In genomic region chr4:125428832-125429231, GRCh38 we compare ENCODE assay signal across 28 cellular contexts.
"Had no signal": no experiment of that assay in that cellular context is flagged by ENCODE, and none has a peak within 500 bp of the region (broad histone marks: within the 10 kb centered on the region; RNA-seq: fewer than 3 reads in every experiment).

No MANE protein-coding gene starts in this region.

- H3K4me1 ChIP-seq: parathyroid adenoma, psoas muscle, right lobe of liver, sigmoid colon, stomach, thyroid gland, tibial nerve, upper lobe of left lung, vagina had no signal

- H3K4me3 ChIP-seq: ovary, psoas muscle, right lobe of liver, sigmoid colon, stomach, thoracic aorta, thyroid gland, tibial nerve, upper lobe of left lung, vagina had no signal

- DNase-seq: naive thymus-derived CD8-positive, alpha-beta T cell; nephron progenitor cell; nucleus accumbens; ovary; posterior cingulate gyrus; psoas muscle; right cardiac atrium; right lobe of liver; sigmoid colon; small intestine; stimulated activated CD4-positive, alpha-beta T cell treated with anti-CD3 and anti-CD28 coated beads, Interleukin-15, amount 100 ng/mL, for 24 hours; stimulated activated CD4-positive, alpha-beta T cell treated with anti-CD3 and anti-CD28 coated beads, Interleukin-2, amount 100 ng/mL, for 24 hours; stimulated activated CD4-positive, alpha-beta T cell treated with anti-CD3 and anti-CD28 coated beads, Interleukin-2, amount 100 ng/mL, for 48 hours; stimulated activated CD4-positive, alpha-beta T cell treated with anti-CD3 and anti-CD28 coated beads, Interleukin-4, amount 100 ng/mL, for 24 hours; stimulated activated naive B cell treated with anti-CD40 and anti-IgM and Interleukin-4, amounts not matched to agents 10 μg/mL and 1 μg/mL and 100 μg/mL, for 72 hours; stimulated activated naive CD4-positive, alpha-beta T cell treated with Interleukin-2 at 50 U/mL for 16 hours; stomach; thyroid gland; trophoblast cell had no signal

- FAIRE-seq: small intestine, urothelium cell line had no signal

- H3K36me3 ChIP-seq: neutrophil, ovary, right lobe of liver, sigmoid colon, stomach, thoracic aorta, thyroid gland, upper lobe of left lung, vagina had no signal

- H3K27ac ChIP-seq: neutrophil, ovary, parathyroid adenoma, psoas muscle, right lobe of liver, sigmoid colon, stomach, thoracic aorta, thyroid gland, tibial nerve, upper lobe of left lung, vagina had no signal

- H3K9me3 ChIP-seq: neutrophil, ovary, psoas muscle, right lobe of liver, sigmoid colon, stomach, thoracic aorta, thyroid gland, tibial nerve, upper lobe of left lung, vagina had no signal

- ATAC-seq: naive thymus-derived CD8-positive, alpha-beta T cell; natural killer cell treated with Interleukin-12 subunit alpha and Interleukin-12 subunit beta and Interleukin-15 and Interleukin-18, amount 100 ng/mL, for 72 hours; psoas muscle; right cardiac atrium; right lobe of liver; stimulated activated effector memory CD8-positive, alpha-beta T cell treated with anti-CD3 and anti-CD28 coated beads, Interleukin-12 subunit alpha, Interleukin-12 subunit beta, amount 100 ng/mL, for 72 hours; stimulated activated naive B cell treated with anti-CD40 and anti-IgM and Interleukin-4, amounts not matched to agents 10 μg/mL and 1 μg/mL and 100 μg/mL, for 72 hours had no signal

- H2AFZ ChIP-seq: parathyroid adenoma had no signal

- H3K79me2 ChIP-seq: parathyroid adenoma had no signal

- H3K27me3 ChIP-seq: neutrophil, ovary, right lobe of liver, sigmoid colon, stomach, thyroid gland, tibial nerve, upper lobe of left lung, vagina had no signal

- H3K9ac ChIP-seq: parathyroid adenoma had no signal
